18 cellular contexts compared by ENCODE assay signal in the genomic region with DNA sequence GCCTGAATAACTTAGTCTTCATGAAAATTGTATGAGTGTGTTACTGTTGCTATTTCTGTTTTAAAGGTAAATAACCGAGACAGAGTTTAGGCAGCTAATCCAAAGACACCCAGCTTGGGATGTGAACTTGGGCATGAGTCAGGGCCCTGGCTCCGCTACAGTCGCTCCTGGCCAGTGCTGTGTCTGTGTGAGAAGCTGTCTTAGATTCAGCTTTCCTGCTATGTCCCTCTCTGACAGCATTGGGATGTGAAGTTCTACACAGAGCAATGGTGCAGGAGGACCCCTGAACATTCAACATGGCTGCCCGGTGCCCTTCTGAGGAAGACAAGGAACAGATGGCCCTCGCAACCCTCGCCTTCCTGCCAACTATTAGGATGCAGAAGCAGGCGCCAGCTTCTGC. TPM values are rescaled to one million over a fixed set of nuclear protein-coding genes. Genes with fewer than 3 reads are reported as not detected.
"Had no signal": no experiment of that assay in that cellular context is flagged by ENCODE, and none has a peak within 500 bp of the region (broad histone marks: within the 10 kb centered on the region; RNA-seq: fewer than 3 reads in every experiment).

No MANE protein-coding gene starts in this region.

- H3K9me3 ChIP-seq: upper lobe of right lung had no signal

- H3K27ac ChIP-seq: neural progenitor cell, upper lobe of right lung had no signal

- DNase-seq: activated CD4-positive, alpha-beta T cell treated with anti-CD3 and anti-CD28 coated beads for 36 hours; activated CD4-positive, alpha-beta T cell treated with anti-CD3 and anti-CD28 coated beads, Interleukin-2, amount 50 U/mL, for 4 hours; activated CD8-positive, alpha-beta memory T cell treated with anti-CD3 and anti-CD28 coated beads for 24 hours; activated CD8-positive, alpha-beta memory T cell treated with anti-CD3 and anti-CD28 coated beads, Interleukin-2, amount 50 U/mL, for 4 hours; activated naive CD4-positive, alpha-beta T cell treated with Interleukin-2 at 50 U/mL for 16 hours; activated naive CD8-positive, alpha-beta T cell treated with anti-CD3 and anti-CD28 coated beads for 36 hours; activated T-cell treated with anti-CD3 and anti-CD28 coated beads, Interleukin-2, amount 50 U/mL, for 4 hours; hippocampal formation; left ventricle myocardium superior; mammary epithelial cell; naive thymus-derived CD8-positive, alpha-beta T cell; stimulated activated CD4-positive, alpha-beta T cell treated with anti-CD3 and anti-CD28 coated beads, Interleukin-2, amount 100 ng/mL, for 48 hours; stimulated activated naive CD4-positive, alpha-beta T cell; T-helper 1 cell; upper lobe of right lung had no signal

- H3K36me3 ChIP-seq: neural progenitor cell, upper lobe of right lung had no signal

- H3K27me3 ChIP-seq: neural progenitor cell, upper lobe of right lung had no signal

- ATAC-seq: activated CD4-positive, alpha-beta T cell treated with anti-CD3 and anti-CD28 coated beads for 36 hours; activated T-cell treated with anti-CD3 and anti-CD28 coated beads, Interleukin-2, amount 50 U/mL, for 4 hours; left ventricle myocardium superior; naive thymus-derived CD8-positive, alpha-beta T cell; sciatic nerve; upper lobe of right lung; WTC11 had no signal

- H3K4me1 ChIP-seq: neural progenitor cell had no signal

- H3K4me3 ChIP-seq: neural progenitor cell, upper lobe of right lung had no signal

RNA-seq across cellular contexts. Expression of a gene that starts 49.4 kb away (rescaled TPM):
- total RNA-seq: naive thymus-derived CD8-positive, alpha-beta T cell had no signal
- polyA plus RNA-seq: naive thymus-derived CD8-positive, alpha-beta T cell had no signal
